1 cellular context compared by ENCODE assay signal in the genomic region with DNA sequence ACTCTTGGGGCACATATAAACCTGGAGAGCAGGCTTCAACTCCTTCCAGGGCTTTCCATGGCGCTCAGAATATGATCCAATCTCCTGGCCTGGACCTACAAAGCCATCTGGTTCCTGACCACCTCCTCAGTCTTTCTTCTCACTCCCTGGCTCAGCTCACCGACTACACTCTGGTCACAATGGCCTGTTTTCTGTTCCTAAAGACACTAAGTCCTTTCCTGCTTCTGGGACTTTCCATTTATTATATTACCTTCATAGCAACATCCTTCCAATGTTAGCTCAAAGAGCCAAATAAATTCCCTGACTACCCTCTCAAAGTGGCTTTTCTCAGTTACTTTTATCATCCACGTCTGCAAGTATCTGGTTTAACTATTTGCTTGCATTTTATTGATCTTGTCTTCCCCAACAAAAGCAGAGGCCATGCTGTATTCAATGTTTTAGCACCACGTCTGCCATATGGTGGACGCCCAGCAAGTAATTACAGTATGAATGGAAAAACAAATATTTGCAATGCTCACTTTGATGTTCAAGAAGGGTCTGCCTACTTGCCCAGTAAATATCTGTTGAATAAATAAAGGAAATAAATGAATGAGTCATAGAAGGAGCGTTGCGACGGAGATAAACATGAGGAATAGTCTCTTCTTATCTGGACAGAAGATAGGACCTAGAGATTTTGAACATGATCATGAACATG.
TF ChIP-seq lines count a peak whose summit lies in the region.

No MANE protein-coding gene starts in this region.

TF ChIP-seq in HepG2, 621 proteins besides CTCF, POLR2A, EP300 and RAD21 (continued from another document and continues in another):
- peak; percentile 93 for TF ChIP-seq SKI (IDR thresholded peaks at IDR 0.05; ENCODE audit: partially characterized antibody)
- peak; percentile 93; the same call in 1 of the 2 replicates for TF ChIP-seq NFIC (IDR thresholded peaks at IDR 0.05; ENCODE audit: low read length)
- TF ChIP-seq, protein P1, sequence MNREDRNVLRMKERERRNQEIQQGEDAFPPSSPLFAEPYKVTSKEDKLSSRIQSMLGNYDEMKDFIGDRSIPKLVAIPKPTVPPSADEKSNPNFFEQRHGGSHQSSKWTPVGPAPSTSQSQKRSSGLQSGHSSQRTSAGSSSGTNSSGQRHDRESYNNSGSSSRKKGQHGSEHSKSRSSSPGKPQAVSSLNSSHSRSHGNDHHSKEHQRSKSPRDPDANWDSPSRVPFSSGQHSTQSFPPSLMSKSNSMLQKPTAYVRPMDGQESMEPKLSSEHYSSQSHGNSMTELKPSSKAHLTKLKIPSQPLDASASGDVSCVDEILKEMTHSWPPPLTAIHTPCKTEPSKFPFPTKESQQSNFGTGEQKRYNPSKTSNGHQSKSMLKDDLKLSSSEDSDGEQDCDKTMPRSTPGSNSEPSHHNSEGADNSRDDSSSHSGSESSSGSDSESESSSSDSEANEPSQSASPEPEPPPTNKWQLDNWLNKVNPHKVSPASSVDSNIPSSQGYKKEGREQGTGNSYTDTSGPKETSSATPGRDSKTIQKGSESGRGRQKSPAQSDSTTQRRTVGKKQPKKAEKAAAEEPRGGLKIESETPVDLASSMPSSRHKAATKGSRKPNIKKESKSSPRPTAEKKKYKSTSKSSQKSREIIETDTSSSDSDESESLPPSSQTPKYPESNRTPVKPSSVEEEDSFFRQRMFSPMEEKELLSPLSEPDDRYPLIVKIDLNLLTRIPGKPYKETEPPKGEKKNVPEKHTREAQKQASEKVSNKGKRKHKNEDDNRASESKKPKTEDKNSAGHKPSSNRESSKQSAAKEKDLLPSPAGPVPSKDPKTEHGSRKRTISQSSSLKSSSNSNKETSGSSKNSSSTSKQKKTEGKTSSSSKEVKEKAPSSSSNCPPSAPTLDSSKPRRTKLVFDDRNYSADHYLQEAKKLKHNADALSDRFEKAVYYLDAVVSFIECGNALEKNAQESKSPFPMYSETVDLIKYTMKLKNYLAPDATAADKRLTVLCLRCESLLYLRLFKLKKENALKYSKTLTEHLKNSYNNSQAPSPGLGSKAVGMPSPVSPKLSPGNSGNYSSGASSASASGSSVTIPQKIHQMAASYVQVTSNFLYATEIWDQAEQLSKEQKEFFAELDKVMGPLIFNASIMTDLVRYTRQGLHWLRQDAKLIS (CRISPR knock-in tag; IDR thresholded peaks at IDR 0.05) = no peak
- TF ChIP-seq KLF16 (CRISPR knock-in tag; IDR thresholded peaks at IDR 0.05) = peak in 1 of 2 experiments; percentile 86; a peak in 2 of 4 replicates
- TF ChIP-seq, protein P2, sequence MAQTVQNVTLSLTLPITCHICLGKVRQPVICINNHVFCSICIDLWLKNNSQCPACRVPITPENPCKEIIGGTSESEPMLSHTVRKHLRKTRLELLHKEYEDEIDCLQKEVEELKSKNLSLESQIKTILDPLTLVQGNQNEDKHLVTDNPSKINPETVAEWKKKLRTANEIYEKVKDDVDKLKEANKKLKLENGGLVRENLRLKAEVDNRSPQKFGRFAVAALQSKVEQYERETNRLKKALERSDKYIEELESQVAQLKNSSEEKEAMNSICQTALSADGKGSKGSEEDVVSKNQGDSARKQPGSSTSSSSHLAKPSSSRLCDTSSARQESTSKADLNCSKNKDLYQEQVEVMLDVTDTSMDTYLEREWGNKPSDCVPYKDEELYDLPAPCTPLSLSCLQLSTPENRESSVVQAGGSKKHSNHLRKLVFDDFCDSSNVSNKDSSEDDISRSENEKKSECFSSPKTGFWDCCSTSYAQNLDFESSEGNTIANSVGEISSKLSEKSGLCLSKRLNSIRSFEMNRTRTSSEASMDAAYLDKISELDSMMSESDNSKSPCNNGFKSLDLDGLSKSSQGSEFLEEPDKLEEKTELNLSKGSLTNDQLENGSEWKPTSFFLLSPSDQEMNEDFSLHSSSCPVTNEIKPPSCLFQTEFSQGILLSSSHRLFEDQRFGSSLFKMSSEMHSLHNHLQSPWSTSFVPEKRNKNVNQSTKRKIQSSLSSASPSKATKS (CRISPR knock-in tag; IDR thresholded peaks at IDR 0.05) = 0 out of 2 replicates have a peak, but pooled peaks have one; percentile 50
- peak; percentile 56; the same call in 1 of the 2 replicates for TF ChIP-seq ERF (CRISPR knock-in tag; IDR thresholded peaks at IDR 0.05)
- TF ChIP-seq DNMT3B (CRISPR knock-in tag; conservative IDR thresholded peaks at IDR 0.05) = peak; percentile 63; the same call in 1 of the 2 replicates
- TF ChIP-seq ZFX (CRISPR knock-in tag; IDR thresholded peaks at IDR 0.05; ENCODE audit: low read depth) = no peak
- TF ChIP-seq, protein P3, sequence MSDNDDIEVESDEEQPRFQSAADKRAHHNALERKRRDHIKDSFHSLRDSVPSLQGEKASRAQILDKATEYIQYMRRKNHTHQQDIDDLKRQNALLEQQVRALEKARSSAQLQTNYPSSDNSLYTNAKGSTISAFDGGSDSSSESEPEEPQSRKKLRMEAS (IDR thresholded peaks at IDR 0.05) = peak; percentile 53; the same call in 1 of the 2 replicates
- TF ChIP-seq, protein P4, sequence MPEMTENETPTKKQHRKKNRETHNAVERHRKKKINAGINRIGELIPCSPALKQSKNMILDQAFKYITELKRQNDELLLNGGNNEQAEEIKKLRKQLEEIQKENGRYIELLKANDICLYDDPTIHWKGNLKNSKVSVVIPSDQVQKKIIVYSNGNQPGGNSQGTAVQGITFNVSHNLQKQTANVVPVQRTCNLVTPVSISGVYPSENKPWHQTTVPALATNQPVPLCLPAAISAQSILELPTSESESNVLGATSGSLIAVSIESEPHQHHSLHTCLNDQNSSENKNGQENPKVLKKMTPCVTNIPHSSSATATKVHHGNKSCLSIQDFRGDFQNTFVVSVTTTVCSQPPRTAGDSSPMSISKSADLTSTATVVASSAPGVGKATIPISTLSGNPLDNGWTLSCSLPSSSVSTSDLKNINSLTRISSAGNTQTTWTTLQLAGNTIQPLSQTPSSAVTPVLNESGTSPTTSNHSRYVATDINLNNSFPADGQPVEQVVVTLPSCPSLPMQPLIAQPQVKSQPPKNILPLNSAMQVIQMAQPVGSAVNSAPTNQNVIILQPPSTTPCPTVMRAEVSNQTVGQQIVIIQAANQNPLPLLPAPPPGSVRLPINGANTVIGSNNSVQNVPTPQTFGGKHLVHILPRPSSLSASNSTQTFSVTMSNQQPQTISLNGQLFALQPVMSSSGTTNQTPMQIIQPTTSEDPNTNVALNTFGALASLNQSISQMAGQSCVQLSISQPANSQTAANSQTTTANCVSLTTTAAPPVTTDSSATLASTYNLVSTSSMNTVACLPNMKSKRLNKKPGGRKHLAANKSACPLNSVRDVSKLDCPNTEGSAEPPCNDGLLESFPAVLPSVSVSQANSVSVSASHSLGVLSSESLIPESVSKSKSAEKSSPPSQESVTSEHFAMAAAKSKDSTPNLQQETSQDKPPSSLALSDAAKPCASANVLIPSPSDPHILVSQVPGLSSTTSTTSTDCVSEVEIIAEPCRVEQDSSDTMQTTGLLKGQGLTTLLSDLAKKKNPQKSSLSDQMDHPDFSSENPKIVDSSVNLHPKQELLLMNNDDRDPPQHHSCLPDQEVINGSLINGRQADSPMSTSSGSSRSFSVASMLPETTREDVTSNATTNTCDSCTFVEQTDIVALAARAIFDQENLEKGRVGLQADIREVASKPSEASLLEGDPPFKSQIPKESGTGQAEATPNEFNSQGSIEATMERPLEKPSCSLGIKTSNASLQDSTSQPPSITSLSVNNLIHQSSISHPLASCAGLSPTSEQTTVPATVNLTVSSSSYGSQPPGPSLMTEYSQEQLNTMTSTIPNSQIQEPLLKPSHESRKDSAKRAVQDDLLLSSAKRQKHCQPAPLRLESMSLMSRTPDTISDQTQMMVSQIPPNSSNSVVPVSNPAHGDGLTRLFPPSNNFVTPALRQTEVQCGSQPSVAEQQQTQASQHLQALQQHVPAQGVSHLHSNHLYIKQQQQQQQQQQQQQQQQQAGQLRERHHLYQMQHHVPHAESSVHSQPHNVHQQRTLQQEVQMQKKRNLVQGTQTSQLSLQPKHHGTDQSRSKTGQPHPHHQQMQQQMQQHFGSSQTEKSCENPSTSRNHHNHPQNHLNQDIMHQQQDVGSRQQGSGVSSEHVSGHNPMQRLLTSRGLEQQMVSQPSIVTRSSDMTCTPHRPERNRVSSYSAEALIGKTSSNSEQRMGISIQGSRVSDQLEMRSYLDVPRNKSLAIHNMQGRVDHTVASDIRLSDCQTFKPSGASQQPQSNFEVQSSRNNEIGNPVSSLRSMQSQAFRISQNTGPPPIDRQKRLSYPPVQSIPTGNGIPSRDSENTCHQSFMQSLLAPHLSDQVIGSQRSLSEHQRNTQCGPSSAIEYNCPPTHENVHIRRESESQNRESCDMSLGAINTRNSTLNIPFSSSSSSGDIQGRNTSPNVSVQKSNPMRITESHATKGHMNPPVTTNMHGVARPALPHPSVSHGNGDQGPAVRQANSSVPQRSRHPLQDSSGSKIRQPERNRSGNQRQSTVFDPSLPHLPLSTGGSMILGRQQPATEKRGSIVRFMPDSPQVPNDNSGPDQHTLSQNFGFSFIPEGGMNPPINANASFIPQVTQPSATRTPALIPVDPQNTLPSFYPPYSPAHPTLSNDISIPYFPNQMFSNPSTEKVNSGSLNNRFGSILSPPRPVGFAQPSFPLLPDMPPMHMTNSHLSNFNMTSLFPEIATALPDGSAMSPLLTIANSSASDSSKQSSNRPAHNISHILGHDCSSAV (CRISPR knock-in tag; IDR thresholded peaks at IDR 0.05; ENCODE audit: borderline replicate concordance) = no peak
- 0 out of 2 replicates have a peak, but pooled peaks have one; percentile 54 for TF ChIP-seq NFKBIZ (CRISPR knock-in tag; IDR thresholded peaks at IDR 0.05)
- TF ChIP-seq SIX4 (CRISPR knock-in tag; IDR thresholded peaks at IDR 0.05) = 0 out of 2 replicates have a peak, but pooled peaks have one; percentile 14
- 0 out of 2 replicates have a peak, but pooled peaks have one; percentile 35 for TF ChIP-seq SP4 (CRISPR knock-in tag; IDR thresholded peaks at IDR 0.05)
- no peak; the same call in 1 of the 2 replicates for TF ChIP-seq ZBTB20 (CRISPR knock-in tag; IDR thresholded peaks at IDR 0.05; ENCODE audit: borderline replicate concordance, low read depth)
- peak; percentile 91; the same call in 1 of the 2 replicates for TF ChIP-seq JUNB (CRISPR knock-in tag; IDR thresholded peaks at IDR 0.05; ENCODE audit: borderline replicate concordance)
- TF ChIP-seq, protein P5, sequence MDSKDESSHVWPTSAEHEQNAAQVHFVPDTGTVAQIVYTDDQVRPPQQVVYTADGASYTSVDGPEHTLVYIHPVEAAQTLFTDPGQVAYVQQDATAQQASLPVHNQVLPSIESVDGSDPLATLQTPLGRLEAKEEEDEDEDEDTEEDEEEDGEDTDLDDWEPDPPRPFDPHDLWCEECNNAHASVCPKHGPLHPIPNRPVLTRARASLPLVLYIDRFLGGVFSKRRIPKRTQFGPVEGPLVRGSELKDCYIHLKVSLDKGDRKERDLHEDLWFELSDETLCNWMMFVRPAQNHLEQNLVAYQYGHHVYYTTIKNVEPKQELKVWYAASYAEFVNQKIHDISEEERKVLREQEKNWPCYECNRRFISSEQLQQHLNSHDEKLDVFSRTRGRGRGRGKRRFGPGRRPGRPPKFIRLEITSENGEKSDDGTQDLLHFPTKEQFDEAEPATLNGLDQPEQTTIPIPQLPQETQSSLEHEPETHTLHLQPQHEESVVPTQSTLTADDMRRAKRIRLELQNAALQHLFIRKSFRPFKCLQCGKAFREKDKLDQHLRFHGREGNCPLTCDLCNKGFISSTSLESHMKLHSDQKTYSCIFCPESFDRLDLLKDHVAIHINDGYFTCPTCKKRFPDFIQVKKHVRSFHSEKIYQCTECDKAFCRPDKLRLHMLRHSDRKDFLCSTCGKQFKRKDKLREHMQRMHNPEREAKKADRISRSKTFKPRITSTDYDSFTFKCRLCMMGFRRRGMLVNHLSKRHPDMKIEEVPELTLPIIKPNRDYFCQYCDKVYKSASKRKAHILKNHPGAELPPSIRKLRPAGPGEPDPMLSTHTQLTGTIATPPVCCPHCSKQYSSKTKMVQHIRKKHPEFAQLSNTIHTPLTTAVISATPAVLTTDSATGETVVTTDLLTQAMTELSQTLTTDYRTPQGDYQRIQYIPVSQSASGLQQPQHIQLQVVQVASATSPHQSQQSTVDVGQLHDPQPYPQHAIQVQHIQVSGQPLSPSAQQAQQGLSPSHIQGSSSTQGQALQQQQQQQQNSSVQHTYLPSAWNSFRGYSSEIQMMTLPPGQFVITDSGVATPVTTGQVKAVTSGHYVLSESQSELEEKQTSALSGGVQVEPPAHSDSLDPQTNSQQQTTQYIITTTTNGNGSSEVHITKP (CRISPR knock-in tag; IDR thresholded peaks at IDR 0.05; ENCODE audit: low read depth) = peak; percentile 34; the same call in 1 of the 2 replicates
- TF ChIP-seq, protein P6, sequence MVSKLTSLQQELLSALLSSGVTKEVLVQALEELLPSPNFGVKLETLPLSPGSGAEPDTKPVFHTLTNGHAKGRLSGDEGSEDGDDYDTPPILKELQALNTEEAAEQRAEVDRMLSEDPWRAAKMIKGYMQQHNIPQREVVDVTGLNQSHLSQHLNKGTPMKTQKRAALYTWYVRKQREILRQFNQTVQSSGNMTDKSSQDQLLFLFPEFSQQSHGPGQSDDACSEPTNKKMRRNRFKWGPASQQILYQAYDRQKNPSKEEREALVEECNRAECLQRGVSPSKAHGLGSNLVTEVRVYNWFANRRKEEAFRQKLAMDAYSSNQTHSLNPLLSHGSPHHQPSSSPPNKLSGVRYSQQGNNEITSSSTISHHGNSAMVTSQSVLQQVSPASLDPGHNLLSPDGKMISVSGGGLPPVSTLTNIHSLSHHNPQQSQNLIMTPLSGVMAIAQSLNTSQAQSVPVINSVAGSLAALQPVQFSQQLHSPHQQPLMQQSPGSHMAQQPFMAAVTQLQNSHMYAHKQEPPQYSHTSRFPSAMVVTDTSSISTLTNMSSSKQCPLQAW (CRISPR knock-in tag; IDR thresholded peaks at IDR 0.05) = 0 out of 2 replicates have a peak, but pooled peaks have one; percentile 31
- TF ChIP-seq, protein P7, sequence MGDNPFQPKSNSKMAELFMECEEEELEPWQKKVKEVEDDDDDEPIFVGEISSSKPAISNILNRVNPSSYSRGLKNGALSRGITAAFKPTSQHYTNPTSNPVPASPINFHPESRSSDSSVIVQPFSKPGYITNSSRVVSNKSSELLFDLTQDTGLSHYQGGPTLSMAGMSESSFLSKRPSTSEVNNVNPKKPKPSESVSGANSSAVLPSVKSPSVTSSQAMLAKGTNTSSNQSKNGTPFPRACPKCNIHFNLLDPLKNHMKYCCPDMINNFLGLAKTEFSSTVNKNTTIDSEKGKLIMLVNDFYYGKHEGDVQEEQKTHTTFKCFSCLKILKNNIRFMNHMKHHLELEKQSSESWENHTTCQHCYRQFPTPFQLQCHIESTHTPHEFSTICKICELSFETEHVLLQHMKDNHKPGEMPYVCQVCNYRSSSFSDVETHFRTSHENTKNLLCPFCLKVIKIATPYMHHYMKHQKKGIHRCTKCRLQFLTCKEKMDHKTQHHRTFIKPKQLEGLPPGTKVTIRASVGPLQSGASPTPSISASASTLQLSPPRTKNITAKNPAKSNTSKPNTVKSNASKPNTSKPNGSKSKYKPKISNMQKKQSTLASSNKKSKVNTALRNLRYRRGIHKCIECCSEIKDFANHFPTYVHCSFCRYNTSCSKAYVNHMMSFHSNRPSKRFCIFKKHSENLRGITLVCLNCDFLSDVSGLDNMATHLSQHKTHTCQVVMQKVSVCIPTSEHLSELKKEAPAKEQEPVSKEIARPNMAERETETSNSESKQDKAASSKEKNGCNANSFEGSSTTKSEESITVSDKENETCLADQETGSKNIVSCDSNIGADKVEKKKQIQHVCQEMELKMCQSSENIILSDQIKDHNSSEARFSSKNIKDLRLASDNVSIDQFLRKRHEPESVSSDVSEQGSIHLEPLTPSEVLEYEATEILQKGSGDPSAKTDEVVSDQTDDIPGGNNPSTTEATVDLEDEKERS (CRISPR knock-in tag; IDR thresholded peaks at IDR 0.05) = peak; percentile 72; the same call in 1 of the 2 replicates
